In the genomic region with DNA sequence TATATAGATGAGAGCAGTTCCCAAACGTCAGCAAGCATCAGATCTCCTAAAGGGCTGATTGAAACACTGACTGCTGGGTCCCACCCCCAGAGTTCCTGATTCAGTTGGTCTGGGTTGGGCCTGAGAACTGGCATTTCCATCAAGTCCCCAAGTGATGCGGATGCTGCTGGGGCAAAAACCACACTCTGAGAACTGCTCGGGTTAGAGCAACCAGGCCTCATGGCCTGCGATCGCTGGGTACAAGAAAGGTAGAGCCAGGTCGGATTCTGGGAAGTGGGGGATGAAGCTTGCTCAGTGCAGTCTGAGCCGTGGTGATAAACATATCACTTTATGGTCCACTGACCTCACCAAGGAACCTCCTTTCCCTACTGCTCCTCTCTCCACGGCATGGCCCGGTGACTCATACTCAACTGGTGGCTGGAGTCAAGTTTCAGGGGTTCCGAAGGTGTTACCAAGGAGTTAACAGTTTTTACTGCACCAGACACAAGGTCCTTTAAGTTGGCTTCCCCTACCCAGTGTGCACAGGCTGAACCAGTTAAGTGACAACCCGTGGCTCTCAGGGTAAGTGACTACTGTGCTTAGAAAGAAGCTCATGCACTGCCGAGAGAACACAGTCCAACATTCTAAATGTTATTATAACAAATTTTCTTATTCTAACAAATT, we compare ENCODE assay signal across 8 cellular contexts.
DNase-seq lines count a peak whose midpoint lies in the region; ATAC-seq lines count a peak whose summit lies in the region.

No MANE protein-coding gene starts in this region.

- no peak overlapping the region for H3K56ac ChIP-seq in mesendoderm (ENCODE audit: low read length)

- H3K4me2 ChIP-seq in mesendoderm (ENCODE audit: low read length) = no peak overlapping the region

- H2AK5ac ChIP-seq in mesendoderm (ENCODE audit: low read length) = no peak overlapping the region

- H3K4ac ChIP-seq in mesendoderm (ENCODE audit: low read depth, low read length) = no peak overlapping the region

- no peak overlapping the region for H3K23ac ChIP-seq in mesendoderm (ENCODE audit: low read length)

- ATAC-seq in GM18870 (IDR thresholded peaks at IDR 0.05; ENCODE audit: unreplicated experiment) = no peak

- H3K79me1 ChIP-seq in mesendoderm (ENCODE audit: low read length) = no peaks in the 10 kb centered on the region

- H3K18ac ChIP-seq in mesendoderm (ENCODE audit: low read length) = no peak overlapping the region

- peak; percentile 86 for DNase-seq in EH (ENCODE audit: low read depth)
- DNase-seq in HPDE6-E6E7 (ENCODE audit: extremely low spot score) = peak; percentile 58
- peak; percentile 85 for DNase-seq in adipocyte (ENCODE audit: low read depth)
- DNase-seq in mesendoderm = peak; percentile 65
- DNase-seq in COLO829 (ENCODE audit: low spot score) = no peak
- DNase-seq in SW 1271 (lab: John Stamatoyannopoulos, UW) = no peak
- no peak for DNase-seq in medulla oblongata (ENCODE audit: extremely low spot score)

- H3K27ac ChIP-seq in mesendoderm (ENCODE audit: low read depth, low read length) = no peak overlapping the region

- H3K79me2 ChIP-seq in mesendoderm (ENCODE audit: control insufficient read depth, insufficient read depth, low read length) = no peaks in the 10 kb centered on the region

- peak overlapping the region; percentile 18 for H3K9ac ChIP-seq in adipocyte (ENCODE audit: low read length)
- H3K9ac ChIP-seq in mesendoderm (ENCODE audit: low read length) = no peak overlapping the region

- no peak overlapping the region for H3K4me3 ChIP-seq in adipocyte (ENCODE audit: low read length)
- no peak overlapping the region for H3K4me3 ChIP-seq in mesendoderm (ENCODE audit: low read length)

- H2BK5ac ChIP-seq in mesendoderm (ENCODE audit: low read length) = no peak overlapping the region

- no CpG with 5 or more reads among the region's 12 CpGs for WGBS in mesendoderm (ENCODE audit: extremely low coverage, insufficient coverage, low lambda C conversion rate)

- H3K36me3 ChIP-seq in adipocyte (ENCODE audit: control insufficient read depth, insufficient read depth, low read length, severe bottlenecking) = peaks cover 54% of the 10 kb centered on the region
- no peaks in the 10 kb centered on the region for H3K36me3 ChIP-seq in mesendoderm (ENCODE audit: control insufficient read depth, insufficient read depth, low read length)

- H2BK120ac ChIP-seq in mesendoderm (ENCODE audit: low read depth, low read length) = no peak overlapping the region

- H4K5ac ChIP-seq in mesendoderm (ENCODE audit: low read length) = no peak overlapping the region

- H3K9me3 ChIP-seq in adipocyte (ENCODE audit: control insufficient read depth, low read length) = no peaks in the 10 kb centered on the region

- H2BK15ac ChIP-seq in mesendoderm (replicated peaks; ENCODE audit: low read depth) = no peak overlapping the region

- H3K4me1 ChIP-seq in adipocyte (ENCODE audit: control insufficient read depth, insufficient read depth, low read length) (peaks cover 65% of the 10 kb centered on the region), mesendoderm (ENCODE audit: control insufficient read depth, low read depth, low read length) (no peaks in the 10 kb centered on the region)

- no peaks in the 10 kb centered on the region for H3K27me3 ChIP-seq in adipocyte (replicated peaks; ENCODE audit: control insufficient read depth, insufficient read depth, low read length)
- no peaks in the 10 kb centered on the region for H3K27me3 ChIP-seq in mesendoderm (ENCODE audit: insufficient read depth, low read length, poor library complexity)

- H4K8ac ChIP-seq in mesendoderm (ENCODE audit: low read depth, low read length) = no peak overlapping the region

Comparison
In these comparisons a context has a peak if more than half of its experiments do, and no peak if none do; other contexts are left out.
1. DNase-seq: peak in EH (single experiment), HPDE6-E6E7 (single experiment), adipocyte (single experiment) and mesendoderm (single experiment); none in COLO829 (single experiment), SW 1271 (0 of 2) and medulla oblongata (single experiment).